In genomic region chr12:94100990-94101901, GRCh38 we compare ENCODE assay signal across 8 cellular contexts. TPM values are rescaled to one million over a fixed set of nuclear protein-coding genes. Genes with fewer than 3 reads are reported as not detected.
DNase-seq lines count a peak whose midpoint lies in the region; ATAC-seq and TF ChIP-seq lines count a peak whose summit lies in the region.

No MANE protein-coding gene starts in this region.

- H3K4me3 ChIP-seq in AG04449 (ENCODE audit: low read depth, low read length): peak overlapping the region; percentile 68

- peak overlapping the region; percentile 75 for H3K27ac Mint-ChIP-seq in activated CD8-positive, alpha-beta T cell treated with anti-CD3 and anti-CD28 coated beads for 36 hours
- H3K27ac Mint-ChIP-seq in memory B cell: no peak overlapping the region

- peak overlapping the region; percentile 77 for H3K4me3 Mint-ChIP-seq in activated CD8-positive, alpha-beta T cell treated with anti-CD3 and anti-CD28 coated beads for 36 hours
- peak overlapping the region; percentile 87 for H3K4me3 Mint-ChIP-seq in memory B cell

- H3K27me3 Mint-ChIP-seq in activated CD8-positive, alpha-beta T cell treated with anti-CD3 and anti-CD28 coated beads for 36 hours: peaks cover 18% of the 10 kb centered on the region
- H3K27me3 Mint-ChIP-seq in memory B cell: peaks cover 24% of the 10 kb centered on the region

- POLR2A ChIA-PET in AG04449 (lab: Yijun Ruan, JAX): interaction anchor here (0.6 to 3.3 kb wide), 8 partner anchors 87 to 1272 kb away, joined by 3 to 21 read pairs (median 4); no protein-coding TSS in a partner anchor
- POLR2A ChIA-PET in activated CD8-positive, alpha-beta T cell treated with anti-CD3 and anti-CD28 coated beads for 36 hours (lab: Charles Lee): interaction anchor here (0.5 to 3.1 kb wide), 19 partner anchors 10 to 1114 kb away, joined by 3 to 18 read pairs (median 4); partner anchors contain the start of gene SOCS2

- no peaks in the 10 kb centered on the region for H3K9me3 Mint-ChIP-seq in activated CD8-positive, alpha-beta T cell treated with anti-CD3 and anti-CD28 coated beads for 36 hours
- no peaks in the 10 kb centered on the region for H3K9me3 Mint-ChIP-seq in memory B cell

- TF ChIP-seq CTCF in AG04449 (IDR thresholded peaks at IDR 0.05; ENCODE audit: insufficient read depth, low read length, missing control alignments): peak; percentile 88
- peak; percentile 93 for TF ChIP-seq CTCF in activated CD8-positive, alpha-beta T cell treated with anti-CD3 and anti-CD28 coated beads for 36 hours (IDR thresholded peaks at IDR 0.05)

- CTCF ChIA-PET in AG04449 (lab: Yijun Ruan, JAX): interaction anchor here (0.6 to 8.8 kb wide), 144 partner anchors 7 to 1235 kb away, joined by 3 to 360 read pairs (median 4); partner anchors contain the start of genes CRADD, MRPL42, SOCS2 and UBE2N
- CTCF ChIA-PET in activated CD8-positive, alpha-beta T cell treated with anti-CD3 and anti-CD28 coated beads for 36 hours (lab: Charles Lee): interaction anchor here (0.6 to 6.8 kb wide), 144 partner anchors 9 to 1113 kb away, joined by 3 to 188 read pairs (median 5); partner anchors contain the start of genes CRADD, MRPL42 and SOCS2

- DNase-seq in AG04449 (ENCODE audit: low read depth, low spot score) (no peak), NCI-H69 (lab: John Stamatoyannopoulos, UW) (peak; percentile 86), memory B cell (ENCODE audit: low spot score in 2 of 2) (peak; percentile 77 to 91)
- peak; percentile 81 for DNase-seq in activated CD8-positive, alpha-beta T cell treated with anti-CD3 and anti-CD28 coated beads for 36 hours
- peak; percentile 74 for DNase-seq in effector CD4-positive, alpha-beta T cell
- peak; percentile 62 to 73 (median 68) for DNase-seq in stimulated activated CD4-positive, alpha-beta T cell treated with anti-CD3 and anti-CD28 coated beads, TNF-alpha, amount 100 ng/mL, for 4 hours (ENCODE audit: low read depth in 3 of 3)

- intact Hi-C loops in activated CD8-positive, alpha-beta T cell treated with anti-CD3 and anti-CD28 coated beads for 36 hours (cut with micrococcal nuclease): loop anchor here (5.0 to 10.0 kb wide), 3 partner anchors 116 to 676 kb away; no protein-coding TSS in a partner anchor

- peak; percentile 63 for ATAC-seq in GM19043 (IDR thresholded peaks at IDR 0.05; ENCODE audit: low read depth, unreplicated experiment)
- ATAC-seq in HG03565 (IDR thresholded peaks at IDR 0.05; ENCODE audit: unreplicated experiment): peak; percentile 53
- peak; percentile 66 for ATAC-seq in activated CD8-positive, alpha-beta T cell treated with anti-CD3 and anti-CD28 coated beads for 36 hours
- peak; percentile 79 for ATAC-seq in memory B cell (ENCODE audit: low read depth)

- no peaks in the 10 kb centered on the region for H3K36me3 Mint-ChIP-seq in activated CD8-positive, alpha-beta T cell treated with anti-CD3 and anti-CD28 coated beads for 36 hours (ENCODE audit: low read depth)
- no peaks in the 10 kb centered on the region for H3K36me3 Mint-ChIP-seq in memory B cell

- H3K4me1 Mint-ChIP-seq in activated CD8-positive, alpha-beta T cell treated with anti-CD3 and anti-CD28 coated beads for 36 hours (ENCODE audit: low read depth): peaks cover 18% of the 10 kb centered on the region
- peaks cover 3% of the 10 kb centered on the region for H3K4me1 Mint-ChIP-seq in memory B cell

RNA-seq across cellular contexts. Expression of gene PLXNC1, which starts 47.1 kb away (rescaled TPM):
- total RNA-seq in activated CD8-positive, alpha-beta T cell treated with anti-CD3 and anti-CD28 coated beads for 36 hours: 1 to 10 TPM; 8.8 to 9.5 TPM
